Comparison of ENCODE assay signal across 1 cellular context in the genomic region with DNA sequence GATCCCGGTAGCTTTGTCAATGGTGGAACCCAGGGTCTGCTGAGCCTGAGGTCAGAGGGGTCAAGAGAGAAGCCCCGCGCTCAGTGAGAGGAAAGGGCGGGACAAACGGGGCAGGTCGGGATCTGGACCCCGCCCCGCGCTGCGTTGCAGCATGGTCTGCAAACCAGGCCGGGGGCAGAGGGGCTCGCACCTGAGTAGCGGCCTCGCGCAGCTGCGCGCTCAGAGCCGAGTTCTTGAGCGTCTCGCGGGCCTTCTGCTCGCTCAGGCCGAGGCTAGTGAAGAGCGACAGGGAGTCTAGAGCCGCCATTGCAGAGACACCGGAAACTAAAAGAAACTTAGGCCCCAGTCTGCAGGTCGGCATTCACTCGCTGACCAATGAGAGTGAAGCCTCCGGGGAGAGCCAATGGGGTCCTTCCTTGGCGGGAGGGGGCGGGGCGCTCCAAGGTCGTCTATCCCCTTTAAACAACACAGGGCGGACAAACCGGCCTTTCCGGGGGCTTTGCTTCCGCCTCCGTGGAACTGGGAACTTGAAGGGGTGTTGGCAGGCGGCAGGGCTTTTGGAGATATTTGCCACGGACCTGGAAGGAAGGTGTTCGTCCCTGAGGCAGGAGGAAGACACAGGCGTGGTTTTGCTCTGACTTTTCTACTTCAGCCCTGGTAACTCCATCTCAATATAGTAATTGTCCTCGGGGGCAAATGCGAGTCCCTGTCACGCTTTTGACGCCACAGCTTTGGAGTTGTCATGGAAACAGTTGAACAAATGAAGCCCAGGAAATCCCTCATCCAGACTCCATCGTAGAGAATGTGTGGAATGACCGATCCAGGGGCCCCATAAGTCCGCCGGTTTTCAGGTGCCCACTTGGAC.
TF ChIP-seq lines count a peak whose summit lies in the region.

Gene QARS1, minus strand, starts transcription at position 331 of the 865 bp plus-strand sequence. Its CDS starts 24 bp downstream, at position 307.

TF ChIP-seq in HEK293, 187 proteins besides CTCF, POLR2A, EP300 and RAD21 (continued from another document and continues in another):
- TF ChIP-seq PRDM10 (tag by site-specific recombination; IDR thresholded peaks at IDR 0.05) (peak; percentile 80), ZNF473 (tag by site-specific recombination; IDR thresholded peaks at IDR 0.05) (no peak), SP2 (tag by site-specific recombination; IDR thresholded peaks at IDR 0.05) (peak; percentile 93), RBAK (tag by site-specific recombination; IDR thresholded peaks at IDR 0.05) (no peak), ZBTB20 (tag by site-specific recombination; IDR thresholded peaks at IDR 0.05) (no peak; the same call in 1 of the 2 replicates), ZNF174 (tag by site-specific recombination; IDR thresholded peaks at IDR 0.05) (no peak), ZBTB8A (tag by site-specific recombination; IDR thresholded peaks at IDR 0.05) (no peak), ZNF223 (tag by site-specific recombination; IDR thresholded peaks at IDR 0.05) (no peak), SP3 (tag by site-specific recombination; IDR thresholded peaks at IDR 0.05) (peak; percentile 75), ZNF76 (tag by site-specific recombination; IDR thresholded peaks at IDR 0.05; ENCODE audit: borderline replicate concordance, low read depth) (peak; percentile 84), ZNF335 (tag by site-specific recombination; conservative IDR thresholded peaks at IDR 0.05) (peak; percentile 62), ZNF23 (tag by site-specific recombination; IDR thresholded peaks at IDR 0.05; ENCODE audit: borderline replicate concordance) (no peak), ZBTB26 (tag by site-specific recombination; optimal IDR thresholded peaks at IDR 0.05) (peak; percentile 50), ZNF791 (tag by site-specific recombination; IDR thresholded peaks at IDR 0.05) (no peak), ZXDB (tag by site-specific recombination; IDR thresholded peaks at IDR 0.05) (peak; percentile 70), WT1 (tag by site-specific recombination; IDR thresholded peaks at IDR 0.05) (no peak), ZNF623 (tag by site-specific recombination; IDR thresholded peaks at IDR 0.05) (no peak), YY1 (tag by site-specific recombination; IDR thresholded peaks at IDR 0.05) (peak; percentile 78; the same call in 1 of the 2 replicates), ZNF660 (tag by site-specific recombination; IDR thresholded peaks at IDR 0.05) (0 out of 2 replicates have a peak, but pooled peaks have one; percentile 8), ZNF423 (tag by site-specific recombination; IDR thresholded peaks at IDR 0.05) (no peak), SALL2 (tag by site-specific recombination; IDR thresholded peaks at IDR 0.05; ENCODE audit: borderline replicate concordance) (no peak), ZNF837 (tag by site-specific recombination; IDR thresholded peaks at IDR 0.05) (no peak), ZNF629 (tag by site-specific recombination; IDR thresholded peaks at IDR 0.05) (peak; percentile 30), ZBTB7A (tag by site-specific recombination; IDR thresholded peaks at IDR 0.05; ENCODE audit: low read depth) (no peak), KLF8 (tag by site-specific recombination; IDR thresholded peaks at IDR 0.05) (peak; percentile 44; the same call in 1 of the 2 replicates), ZNF133 (tag by site-specific recombination; IDR thresholded peaks at IDR 0.05) (no peak), IKZF3 (tag by site-specific recombination; IDR thresholded peaks at IDR 0.05) (no peak), ZBTB10 (tag by site-specific recombination; IDR thresholded peaks at IDR 0.05) (no peak), ZFP69B (tag by site-specific recombination; IDR thresholded peaks at IDR 0.05) (no peak), YY2 (tag by site-specific recombination; IDR thresholded peaks at IDR 0.05) (peak; percentile 74; the same call in 1 of the 2 replicates), ZEB2 (tag by site-specific recombination; IDR thresholded peaks at IDR 0.05) (no peak), ZNF830 (tag by site-specific recombination; IDR thresholded peaks at IDR 0.05; ENCODE audit: low read depth) (no peak), ZNF140 (tag by site-specific recombination; IDR thresholded peaks at IDR 0.05) (no peak), KLF16 (tag by site-specific recombination; IDR thresholded peaks at IDR 0.05) (0 out of 2 replicates have a peak, but pooled peaks have one; percentile 45), ZNF121 (tag by site-specific recombination; IDR thresholded peaks at IDR 0.05) (no peak), ZNF416 (tag by site-specific recombination; IDR thresholded peaks at IDR 0.05) (no peak), ZNF239 (tag by site-specific recombination; IDR thresholded peaks at IDR 0.05) (no peak), ZIC2 (tag by site-specific recombination; IDR thresholded peaks at IDR 0.05) (no peak), ZNF596 (tag by site-specific recombination; IDR thresholded peaks at IDR 0.05) (no peak), ZNF701 (tag by site-specific recombination; IDR thresholded peaks at IDR 0.05) (no peak), ZSCAN30 (tag by site-specific recombination; IDR thresholded peaks at IDR 0.05) (no peak), ZNF350 (tag by site-specific recombination; IDR thresholded peaks at IDR 0.05) (no peak), ZNF670 (tag by site-specific recombination; IDR thresholded peaks at IDR 0.05; ENCODE audit: low read depth) (no peak), ZNF341 (tag by site-specific recombination; IDR thresholded peaks at IDR 0.05; ENCODE audit: low read depth) (peak; percentile 30; the same call in 1 of the 2 replicates), ZNF585B (tag by site-specific recombination; IDR thresholded peaks at IDR 0.05) (no peak), ZNF747 (tag by site-specific recombination; IDR thresholded peaks at IDR 0.05) (no peak), MYNN (tag by site-specific recombination; IDR thresholded peaks at IDR 0.05; ENCODE audit: borderline replicate concordance) (no peak), ZNF311 (tag by site-specific recombination; IDR thresholded peaks at IDR 0.05; ENCODE audit: borderline replicate concordance) (no peak), ZBTB48 (tag by site-specific recombination; IDR thresholded peaks at IDR 0.05) (no peak), PRDM1 (tag by site-specific recombination; IDR thresholded peaks at IDR 0.05) (no peak), ZNF530 (tag by site-specific recombination; IDR thresholded peaks at IDR 0.05; ENCODE audit: low read depth) (no peak), ZNF112 (tag by site-specific recombination; IDR thresholded peaks at IDR 0.05) (no peak)
- TF ChIP-seq, protein P1, sequence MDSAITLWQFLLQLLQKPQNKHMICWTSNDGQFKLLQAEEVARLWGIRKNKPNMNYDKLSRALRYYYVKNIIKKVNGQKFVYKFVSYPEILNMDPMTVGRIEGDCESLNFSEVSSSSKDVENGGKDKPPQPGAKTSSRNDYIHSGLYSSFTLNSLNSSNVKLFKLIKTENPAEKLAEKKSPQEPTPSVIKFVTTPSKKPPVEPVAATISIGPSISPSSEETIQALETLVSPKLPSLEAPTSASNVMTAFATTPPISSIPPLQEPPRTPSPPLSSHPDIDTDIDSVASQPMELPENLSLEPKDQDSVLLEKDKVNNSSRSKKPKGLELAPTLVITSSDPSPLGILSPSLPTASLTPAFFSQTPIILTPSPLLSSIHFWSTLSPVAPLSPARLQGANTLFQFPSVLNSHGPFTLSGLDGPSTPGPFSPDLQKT (IDR thresholded peaks at IDR 0.05; ENCODE audit: borderline replicate concordance, low read depth, low read length): peak; percentile 38; the same call in 1 of the 2 replicates
- TF ChIP-seq, protein P2, sequence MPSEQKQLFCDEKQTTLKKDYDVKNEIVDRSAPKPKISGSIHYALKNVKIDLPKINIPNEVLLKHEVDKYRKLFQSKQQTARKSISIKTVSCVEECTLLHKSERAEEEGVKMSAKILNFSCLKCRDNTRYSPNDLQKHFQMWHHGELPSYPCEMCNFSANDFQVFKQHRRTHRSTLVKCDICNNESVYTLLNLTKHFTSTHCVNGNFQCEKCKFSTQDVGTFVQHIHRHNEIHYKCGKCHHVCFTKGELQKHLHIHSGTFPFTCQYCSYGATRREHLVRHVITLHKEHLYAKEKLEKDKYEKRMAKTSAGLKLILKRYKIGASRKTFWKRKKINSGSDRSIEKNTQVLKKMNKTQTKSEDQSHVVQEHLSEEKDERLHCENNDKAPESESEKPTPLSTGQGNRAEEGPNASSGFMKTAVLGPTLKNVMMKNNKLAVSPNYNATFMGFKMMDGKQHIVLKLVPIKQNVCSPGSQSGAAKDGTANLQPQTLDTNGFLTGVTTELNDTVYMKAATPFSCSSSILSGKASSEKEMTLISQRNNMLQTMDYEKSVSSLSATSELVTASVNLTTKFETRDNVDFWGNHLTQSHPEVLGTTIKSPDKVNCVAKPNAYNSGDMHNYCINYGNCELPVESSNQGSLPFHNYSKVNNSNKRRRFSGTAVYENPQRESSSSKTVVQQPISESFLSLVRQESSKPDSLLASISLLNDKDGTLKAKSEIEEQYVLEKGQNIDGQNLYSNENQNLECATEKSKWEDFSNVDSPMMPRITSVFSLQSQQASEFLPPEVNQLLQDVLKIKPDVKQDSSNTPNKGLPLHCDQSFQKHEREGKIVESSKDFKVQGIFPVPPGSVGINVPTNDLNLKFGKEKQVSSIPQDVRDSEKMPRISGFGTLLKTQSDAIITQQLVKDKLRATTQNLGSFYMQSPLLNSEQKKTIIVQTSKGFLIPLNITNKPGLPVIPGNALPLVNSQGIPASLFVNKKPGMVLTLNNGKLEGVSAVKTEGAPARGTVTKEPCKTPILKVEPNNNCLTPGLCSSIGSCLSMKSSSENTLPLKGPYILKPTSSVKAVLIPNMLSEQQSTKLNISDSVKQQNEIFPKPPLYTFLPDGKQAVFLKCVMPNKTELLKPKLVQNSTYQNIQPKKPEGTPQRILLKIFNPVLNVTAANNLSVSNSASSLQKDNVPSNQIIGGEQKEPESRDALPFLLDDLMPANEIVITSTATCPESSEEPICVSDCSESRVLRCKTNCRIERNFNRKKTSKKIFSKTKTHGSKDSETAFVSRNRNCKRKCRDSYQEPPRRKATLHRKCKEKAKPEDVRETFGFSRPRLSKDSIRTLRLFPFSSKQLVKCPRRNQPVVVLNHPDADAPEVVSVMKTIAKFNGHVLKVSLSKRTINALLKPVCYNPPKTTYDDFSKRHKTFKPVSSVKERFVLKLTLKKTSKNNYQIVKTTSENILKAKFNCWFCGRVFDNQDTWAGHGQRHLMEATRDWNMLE (tag by site-specific recombination; conservative IDR thresholded peaks at IDR 0.05; ENCODE audit: low read depth): peak; percentile 63
- TF ChIP-seq, protein P3, sequence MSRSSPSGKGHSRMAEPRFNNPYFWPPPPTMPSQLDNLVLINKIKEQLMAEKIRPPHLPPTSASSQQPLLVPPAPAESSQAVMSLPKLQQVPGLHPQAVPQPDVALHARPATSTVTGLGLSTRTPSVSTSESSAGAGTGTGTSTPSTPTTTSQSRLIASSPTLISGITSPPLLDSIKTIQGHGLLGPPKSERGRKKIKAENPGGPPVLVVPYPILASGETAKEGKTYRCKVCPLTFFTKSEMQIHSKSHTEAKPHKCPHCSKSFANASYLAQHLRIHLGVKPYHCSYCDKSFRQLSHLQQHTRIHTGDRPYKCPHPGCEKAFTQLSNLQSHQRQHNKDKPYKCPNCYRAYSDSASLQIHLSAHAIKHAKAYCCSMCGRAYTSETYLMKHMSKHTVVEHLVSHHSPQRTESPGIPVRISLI (tag by site-specific recombination; IDR thresholded peaks at IDR 0.05): peak; percentile 89
